19 cellular contexts compared by ENCODE assay signal in genomic region chr5:150465926-150466325, GRCh38. TPM values are rescaled to one million over a fixed set of nuclear protein-coding genes. Genes with fewer than 3 reads are reported as not detected.
DNase-seq lines count a peak whose midpoint lies in the region; ATAC-seq, FAIRE-seq and TF ChIP-seq lines count a peak whose summit lies in the region.
"Had no signal": no experiment of that assay in that cellular context is flagged by ENCODE, and none has a peak within 500 bp of the region (broad histone marks: within the 10 kb centered on the region; RNA-seq: fewer than 3 reads in every experiment).

No MANE protein-coding gene starts in this region.

- TF ChIP-seq POLR2A in body of pancreas (IDR thresholded peaks at IDR 0.05) (no peak), stomach (IDR thresholded peaks at IDR 0.05) (no peak)

- ATAC-seq in body of pancreas (peak; percentile 47), left lobe of liver (peak; percentile 16)
- ATAC-seq: activated CD4-positive, alpha-beta T cell treated with anti-CD3 and anti-CD28 coated beads for 36 hours; sciatic nerve had no signal

- H3K9me3 ChIP-seq in body of pancreas (no peaks in the 10 kb centered on the region), stomach (no peaks in the 10 kb centered on the region)

- H3K4me3 ChIP-seq in body of pancreas (no peak overlapping the region), stomach (no peak overlapping the region)
- H3K4me3 ChIP-seq: coronary artery had no signal

- H3K27me3 ChIP-seq in body of pancreas: no peaks in the 10 kb centered on the region
- no peaks in the 10 kb centered on the region for H3K27me3 ChIP-seq in stomach

- H3K4me1 ChIP-seq in body of pancreas (peaks cover 3% of the 10 kb centered on the region), stomach (peaks cover 0 to 12% (median 2%) of the 10 kb centered on the region in 4 donors)

- 69 to 74% methylated on average over 7 to 8 of the region's 8 CpGs for WGBS in body of pancreas, 2 donors
- 65 to 82% (median 71%) methylated on average over 8 of the region's 8 CpGs for WGBS in stomach, 5 donors

- DNase-seq in body of pancreas (no peak), left lobe of liver (ENCODE audit: low spot score) (no peak), stomach (no peak), SW480 (ENCODE audit: low spot score) (no peak), GM19239 (ENCODE audit: insufficient read length, low spot score) (no peak)
- no peak for DNase-seq in activated naive CD4-positive, alpha-beta T cell (lab: John Stamatoyannopoulos, UW)
- DNase-seq: activated CD4-positive, alpha-beta T cell treated with anti-CD3 and anti-CD28 coated beads for 36 hours; activated CD8-positive, alpha-beta memory T cell treated with anti-CD3 and anti-CD28 coated beads, Interleukin-2, amount 50 U/mL, for 4 hours; activated gamma-delta T cell treated with Interleukin-2 at 50 U/mL for 16 hours; Calu3; MV-4-11; NCI-H2029 treated with DMSO at 0.1 percent for 48 hours; NCI-H510A treated with DMSO at 0.1 percent for 48 hours; stimulated activated CD4-positive, alpha-beta T cell treated with anti-CD3 and anti-CD28 coated beads, Interleukin-2, amount 100 ng/mL, for 48 hours; T1000 had no signal

- H3K27ac ChIP-seq in body of pancreas (peak overlapping the region in 1 of 4 donors; percentile 28), stomach (peak overlapping the region in 3 of 5 donors; percentile 40 to 66 (median 59))
- H3K27ac ChIP-seq: coronary artery, epithelial cell of prostate had no signal

- no peaks in the 10 kb centered on the region for H3K36me3 ChIP-seq in body of pancreas (replicated peaks in 1 of 2; ENCODE audit: insufficient read depth in 1 of 2, low read depth in 2 of 2)
- no peaks in the 10 kb centered on the region for H3K36me3 ChIP-seq in stomach

- no peak for FAIRE-seq in GM19239 (lab: Jason Lieb, UNC)
- FAIRE-seq: astrocyte had no signal

- no peak for TF ChIP-seq CTCF in body of pancreas (IDR thresholded peaks at IDR 0.05)
- TF ChIP-seq CTCF in stomach (IDR thresholded peaks at IDR 0.05): no peak

- intact Hi-C loops in body of pancreas (cut with DNase I) (no loop called here), stomach (cut with DNase I; ENCODE audit: low total_unique reads) (no loop called here)

- no peak for TF ChIP-seq EP300 in stomach (IDR thresholded peaks at IDR 0.05)

RNA-seq across cellular contexts. Expression of gene RPS14, which starts 16.4 kb away (rescaled TPM):
- 1,000 to 10,000 TPM; 1,348 to 2,916 TPM for total RNA-seq in body of pancreas
- total RNA-seq in left lobe of liver: 660 TPM
- 1,000 to 10,000 TPM in 4 of 5 donors, 100 to 1,000 TPM in 1; 899 to 3,971 (median 1,858) TPM for total RNA-seq in stomach
- polyA plus RNA-seq in stomach: 1,000 to 10,000 TPM; 4,327 to 6,427 (median 4,820) TPM

RNA-seq across cellular contexts. Expression of gene NDST1, which starts 42.0 kb away (rescaled TPM):
- total RNA-seq in body of pancreas (10 to 100 TPM; 37.6 to 56.0 TPM), left lobe of liver (63.7 TPM), stomach (10 to 100 TPM; 14.2 to 32.9 (median 21.6) TPM)
- polyA plus RNA-seq in stomach: 10 to 100 TPM in 1 of 3 donors, 1 to 10 TPM in 2; 6.4 to 15.3 (median 7.2) TPM

RNA-seq across cellular contexts. Expression of gene CD74, which starts 53.2 kb away (rescaled TPM):
- total RNA-seq in body of pancreas: 100 to 1,000 TPM; 130 to 405 TPM
- total RNA-seq in left lobe of liver: 89.1 TPM
- 1,000 to 10,000 TPM in 1 of 5 donors, 100 to 1,000 TPM in 4; 102 to 1,185 (median 324) TPM for total RNA-seq in stomach
- 100 to 1,000 TPM; 177 to 883 (median 268) TPM for polyA plus RNA-seq in stomach
